1 cellular context compared by ENCODE assay signal in genomic region chr17:42920922-42921321, GRCh38.
TF ChIP-seq lines count a peak whose summit lies in the region.

No MANE protein-coding gene starts in this region.

TF ChIP-seq in H1, 55 proteins besides CTCF, POLR2A, EP300 and RAD21:
- TF ChIP-seq CHD7 (IDR thresholded peaks at IDR 0.05; ENCODE audit: insufficient replicate concordance, low read length) = no peak
- TF ChIP-seq RBBP5 (IDR thresholded peaks at IDR 0.05; ENCODE audit: borderline replicate concordance, low read depth, low read length) = no peak
